13 cellular contexts compared by ENCODE assay signal in the genomic region with DNA sequence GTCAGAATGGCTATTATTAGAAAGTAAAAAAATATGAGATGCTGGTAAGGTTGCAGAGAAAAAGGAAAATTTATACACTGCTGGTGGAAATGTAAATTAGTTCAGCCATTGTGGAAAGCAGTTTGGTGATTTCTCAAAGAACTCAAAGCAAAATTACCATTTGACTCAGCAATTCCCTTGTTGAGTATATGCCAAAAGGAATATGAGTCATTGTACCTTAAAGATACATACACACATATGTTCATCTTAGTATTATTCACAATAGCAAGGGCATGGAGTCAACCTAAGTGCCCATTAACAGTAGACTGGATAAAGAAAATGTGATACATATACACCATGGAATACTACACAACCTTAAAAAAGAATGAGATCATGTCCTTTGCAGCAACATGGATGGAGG.
DNase-seq lines count a peak whose midpoint lies in the region; ATAC-seq and TF ChIP-seq lines count a peak whose summit lies in the region.
"Had no signal": no experiment of that assay in that cellular context is flagged by ENCODE, and none has a peak within 500 bp of the region (broad histone marks: within the 10 kb centered on the region; RNA-seq: fewer than 3 reads in every experiment).

No MANE protein-coding gene starts in this region.

- H3K4me2 ChIP-seq in mammary epithelial cell (ENCODE audit: insufficient read depth, low read depth, low read length), result no peak overlapping the region
- H3K4me2 ChIP-seq: BLaER1 had no signal

- no peaks in the 10 kb centered on the region for H3K36me3 ChIP-seq in mammary epithelial cell (ENCODE audit: insufficient read depth, low read length)
- H3K36me3 ChIP-seq: BLaER1, SJSA1, tibial nerve had no signal

- peak; percentile 47 for DNase-seq in EL
- DNase-seq in mammary epithelial cell, result peak; percentile 45
- no peak for DNase-seq in WTC11 (ENCODE audit: low spot score)
- no peak for DNase-seq in mucosa of gallbladder (ENCODE audit: low spot score)
- DNase-seq in NCI-H146 treated with DMSO at 0.1 percent for 48 hours (lab: John Stamatoyannopoulos, UW; ENCODE audit: unreplicated experiment), result no peak
- no peak for DNase-seq in cerebellar nuclear complex (lab: John Stamatoyannopoulos, UW)
- DNase-seq: NCI-H2029; stimulated activated CD4-positive, alpha-beta T cell treated with anti-CD3 and anti-CD28 coated beads, Interleukin-4, amount 100 ng/mL, for 1 hour had no signal

- no peaks in the 10 kb centered on the region for H3K36me3 Mint-ChIP-seq in WTC11

- no peak overlapping the region for H3K4me3 Mint-ChIP-seq in WTC11

- H3K9ac ChIP-seq in mammary epithelial cell (ENCODE audit: insufficient read depth, low read length), result no peak overlapping the region
- H3K9ac ChIP-seq: BLaER1 had no signal

- dilution Hi-C loops in mammary epithelial cell (cut with HindIII; ENCODE audit: low sequenced_read_pairs), result no loop called here

- ATAC-seq in GM21390 (IDR thresholded peaks at IDR 0.05; ENCODE audit: unreplicated experiment) (peak; percentile 74), HG03342 (IDR thresholded peaks at IDR 0.05; ENCODE audit: unreplicated experiment) (peak; percentile 63), WTC11 (no peak)

- no peaks in the 10 kb centered on the region for H3K79me2 ChIP-seq in mammary epithelial cell (ENCODE audit: insufficient read depth, low read length)

- POLR2A ChIA-PET in WTC11 (lab: Charles Lee), result no interaction called here

- no peak for TF ChIP-seq CTCF in mammary epithelial cell (conservative IDR thresholded peaks at IDR 0.05 in 1 of 2, IDR thresholded peaks at IDR 0.05 in 1 of 2; ENCODE audit: extremely low read depth in 1 of 2, insufficient read depth in 1 of 2, low read depth in 1 of 2, low read length in 2 of 2)
- TF ChIP-seq CTCF in WTC11 (IDR thresholded peaks at IDR 0.05), result no peak

- H4K20me1 ChIP-seq in mammary epithelial cell (ENCODE audit: insufficient read depth, low read length), result no peaks in the 10 kb centered on the region
- H4K20me1 ChIP-seq: BLaER1 had no signal

- no peak overlapping the region for H2AFZ ChIP-seq in mammary epithelial cell (ENCODE audit: low read depth, low read length)

- H3K27ac ChIP-seq in mammary epithelial cell (ENCODE audit: insufficient read depth, low read depth, low read length), result no peak overlapping the region
- H3K27ac ChIP-seq: BLaER1, SJSA1, tibial nerve had no signal

- H3K27ac Mint-ChIP-seq in WTC11, result no peak overlapping the region

- in situ Hi-C loops in mammary epithelial cell (cut with MboI; ENCODE audit: low sequenced_read_pairs in 2 of 2), result no loop called here

- H3K27me3 ChIP-seq in mammary epithelial cell (ENCODE audit: insufficient read depth, low read length), result no peaks in the 10 kb centered on the region
- H3K27me3 ChIP-seq: BLaER1, SJSA1, tibial nerve had no signal

- no peak overlapping the region for H3K4me3 ChIP-seq in mammary epithelial cell (replicated peaks in 1 of 3; ENCODE audit: insufficient read depth in 1 of 3, low read depth in 2 of 3, low read length in 3 of 3)
- H3K4me3 ChIP-seq: BLaER1, SJSA1, tibial nerve had no signal

- no peaks in the 10 kb centered on the region for H3K4me1 ChIP-seq in mammary epithelial cell (ENCODE audit: insufficient read depth, low read length)
- H3K4me1 ChIP-seq: BLaER1, SJSA1, tibial nerve had no signal

- H3K27me3 Mint-ChIP-seq in WTC11 (ENCODE audit: low read depth), result no peaks in the 10 kb centered on the region

- CTCF ChIA-PET in mammary epithelial cell (lab: Charles Lee; ENCODE audit: low non-redundant PET) (no interaction called here), WTC11 (lab: Charles Lee) (no interaction called here)

- no peaks in the 10 kb centered on the region for H3K9me3 ChIP-seq in mammary epithelial cell (replicated peaks; ENCODE audit: insufficient read depth, low read length)
- H3K9me3 ChIP-seq: BLaER1, SJSA1, tibial nerve had no signal

- no peaks in the 10 kb centered on the region for H3K9me3 Mint-ChIP-seq in WTC11

- BruUV-seq in mammary epithelial cell (replicated peaks; lab: Mats Ljungman, UMichigan), result no TSS peak

- H3K4me1 Mint-ChIP-seq in WTC11, result peaks cover 9% of the 10 kb centered on the region

- intact Hi-C loops in mammary epithelial cell (cut with micrococcal nuclease), result no loop called here

TF ChIP-seq in WTC11, 78 proteins besides CTCF, POLR2A, EP300 and RAD21:
- TF ChIP-seq, protein P1, sequence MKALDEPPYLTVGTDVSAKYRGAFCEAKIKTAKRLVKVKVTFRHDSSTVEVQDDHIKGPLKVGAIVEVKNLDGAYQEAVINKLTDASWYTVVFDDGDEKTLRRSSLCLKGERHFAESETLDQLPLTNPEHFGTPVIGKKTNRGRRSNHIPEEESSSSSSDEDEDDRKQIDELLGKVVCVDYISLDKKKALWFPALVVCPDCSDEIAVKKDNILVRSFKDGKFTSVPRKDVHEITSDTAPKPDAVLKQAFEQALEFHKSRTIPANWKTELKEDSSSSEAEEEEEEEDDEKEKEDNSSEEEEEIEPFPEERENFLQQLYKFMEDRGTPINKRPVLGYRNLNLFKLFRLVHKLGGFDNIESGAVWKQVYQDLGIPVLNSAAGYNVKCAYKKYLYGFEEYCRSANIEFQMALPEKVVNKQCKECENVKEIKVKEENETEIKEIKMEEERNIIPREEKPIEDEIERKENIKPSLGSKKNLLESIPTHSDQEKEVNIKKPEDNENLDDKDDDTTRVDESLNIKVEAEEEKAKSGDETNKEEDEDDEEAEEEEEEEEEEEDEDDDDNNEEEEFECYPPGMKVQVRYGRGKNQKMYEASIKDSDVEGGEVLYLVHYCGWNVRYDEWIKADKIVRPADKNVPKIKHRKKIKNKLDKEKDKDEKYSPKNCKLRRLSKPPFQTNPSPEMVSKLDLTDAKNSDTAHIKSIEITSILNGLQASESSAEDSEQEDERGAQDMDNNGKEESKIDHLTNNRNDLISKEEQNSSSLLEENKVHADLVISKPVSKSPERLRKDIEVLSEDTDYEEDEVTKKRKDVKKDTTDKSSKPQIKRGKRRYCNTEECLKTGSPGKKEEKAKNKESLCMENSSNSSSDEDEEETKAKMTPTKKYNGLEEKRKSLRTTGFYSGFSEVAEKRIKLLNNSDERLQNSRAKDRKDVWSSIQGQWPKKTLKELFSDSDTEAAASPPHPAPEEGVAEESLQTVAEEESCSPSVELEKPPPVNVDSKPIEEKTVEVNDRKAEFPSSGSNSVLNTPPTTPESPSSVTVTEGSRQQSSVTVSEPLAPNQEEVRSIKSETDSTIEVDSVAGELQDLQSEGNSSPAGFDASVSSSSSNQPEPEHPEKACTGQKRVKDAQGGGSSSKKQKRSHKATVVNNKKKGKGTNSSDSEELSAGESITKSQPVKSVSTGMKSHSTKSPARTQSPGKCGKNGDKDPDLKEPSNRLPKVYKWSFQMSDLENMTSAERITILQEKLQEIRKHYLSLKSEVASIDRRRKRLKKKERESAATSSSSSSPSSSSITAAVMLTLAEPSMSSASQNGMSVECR (CRISPR knock-in tag; IDR thresholded peaks at IDR 0.05; ENCODE audit: borderline replicate concordance), result no peak
- no peak for TF ChIP-seq ZNF138 (CRISPR knock-in tag; conservative IDR thresholded peaks at IDR 0.05)
- TF ChIP-seq, protein P2, sequence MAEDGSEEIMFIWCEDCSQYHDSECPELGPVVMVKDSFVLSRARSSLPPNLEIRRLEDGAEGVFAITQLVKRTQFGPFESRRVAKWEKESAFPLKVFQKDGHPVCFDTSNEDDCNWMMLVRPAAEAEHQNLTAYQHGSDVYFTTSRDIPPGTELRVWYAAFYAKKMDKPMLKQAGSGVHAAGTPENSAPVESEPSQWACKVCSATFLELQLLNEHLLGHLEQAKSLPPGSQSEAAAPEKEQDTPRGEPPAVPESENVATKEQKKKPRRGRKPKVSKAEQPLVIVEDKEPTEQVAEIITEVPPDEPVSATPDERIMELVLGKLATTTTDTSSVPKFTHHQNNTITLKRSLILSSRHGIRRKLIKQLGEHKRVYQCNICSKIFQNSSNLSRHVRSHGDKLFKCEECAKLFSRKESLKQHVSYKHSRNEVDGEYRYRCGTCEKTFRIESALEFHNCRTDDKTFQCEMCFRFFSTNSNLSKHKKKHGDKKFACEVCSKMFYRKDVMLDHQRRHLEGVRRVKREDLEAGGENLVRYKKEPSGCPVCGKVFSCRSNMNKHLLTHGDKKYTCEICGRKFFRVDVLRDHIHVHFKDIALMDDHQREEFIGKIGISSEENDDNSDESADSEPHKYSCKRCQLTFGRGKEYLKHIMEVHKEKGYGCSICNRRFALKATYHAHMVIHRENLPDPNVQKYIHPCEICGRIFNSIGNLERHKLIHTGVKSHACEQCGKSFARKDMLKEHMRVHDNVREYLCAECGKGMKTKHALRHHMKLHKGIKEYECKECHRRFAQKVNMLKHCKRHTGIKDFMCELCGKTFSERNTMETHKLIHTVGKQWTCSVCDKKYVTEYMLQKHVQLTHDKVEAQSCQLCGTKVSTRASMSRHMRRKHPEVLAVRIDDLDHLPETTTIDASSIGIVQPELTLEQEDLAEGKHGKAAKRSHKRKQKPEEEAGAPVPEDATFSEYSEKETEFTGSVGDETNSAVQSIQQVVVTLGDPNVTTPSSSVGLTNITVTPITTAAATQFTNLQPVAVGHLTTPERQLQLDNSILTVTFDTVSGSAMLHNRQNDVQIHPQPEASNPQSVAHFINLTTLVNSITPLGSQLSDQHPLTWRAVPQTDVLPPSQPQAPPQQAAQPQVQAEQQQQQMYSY (CRISPR knock-in tag; IDR thresholded peaks at IDR 0.05), result no peak

Comparison
In these comparisons a context has a peak if more than half of its experiments do, and no peak if none do; other contexts are left out.
1. DNase-seq: peak in EL (single experiment) and mammary epithelial cell (single experiment); none in WTC11 (single experiment), mucosa of gallbladder (single experiment), NCI-H146 treated with DMSO at 0.1 percent for 48 hours (single experiment) and cerebellar nuclear complex (0 of 2).